1 cellular context compared by ENCODE assay signal in the genomic region with DNA sequence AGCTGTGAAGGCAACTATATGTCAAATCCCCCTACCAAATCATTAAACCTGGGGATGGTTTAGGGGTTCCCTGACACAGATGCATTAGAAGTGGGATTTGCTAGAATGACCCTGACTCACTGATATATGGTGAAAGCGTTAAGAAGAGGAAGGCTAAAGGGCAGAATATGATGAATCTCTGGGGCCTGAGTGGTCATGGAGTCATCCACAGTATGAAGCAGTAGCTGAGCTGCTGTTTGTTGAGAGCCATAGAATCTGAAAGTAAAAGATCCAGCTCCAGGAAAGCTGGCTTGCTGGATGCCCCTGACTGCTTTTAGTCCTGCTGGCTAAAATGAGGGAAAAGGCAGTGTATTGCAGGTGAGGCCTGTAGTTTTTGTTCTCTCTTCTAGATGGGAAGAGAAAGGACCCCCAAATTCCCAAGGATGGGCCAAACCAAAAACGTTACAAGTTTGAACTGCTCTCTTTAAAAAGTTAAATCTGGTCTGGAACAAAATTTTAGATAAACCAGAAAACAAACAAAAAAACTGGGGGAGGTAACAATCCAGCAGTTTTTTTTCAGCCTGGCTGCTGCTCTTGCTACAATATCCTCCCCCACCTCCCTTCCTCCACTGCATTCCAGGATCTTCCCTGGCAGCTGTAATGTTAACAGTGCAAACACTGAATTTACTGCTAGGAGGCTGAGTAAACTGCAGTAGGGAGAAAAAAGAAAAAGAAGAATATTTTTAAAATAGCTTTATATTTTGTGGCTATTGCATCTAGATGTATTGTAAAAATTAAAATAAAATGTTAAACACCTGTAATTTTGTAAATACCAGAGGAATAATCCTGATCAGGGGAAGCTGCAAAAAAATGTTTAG.
TF ChIP-seq lines count a peak whose summit lies in the region.

No MANE protein-coding gene starts in this region.

TF ChIP-seq in HepG2, 621 proteins besides CTCF, POLR2A, EP300 and RAD21 (continued from another document):
- TF ChIP-seq, protein P1, sequence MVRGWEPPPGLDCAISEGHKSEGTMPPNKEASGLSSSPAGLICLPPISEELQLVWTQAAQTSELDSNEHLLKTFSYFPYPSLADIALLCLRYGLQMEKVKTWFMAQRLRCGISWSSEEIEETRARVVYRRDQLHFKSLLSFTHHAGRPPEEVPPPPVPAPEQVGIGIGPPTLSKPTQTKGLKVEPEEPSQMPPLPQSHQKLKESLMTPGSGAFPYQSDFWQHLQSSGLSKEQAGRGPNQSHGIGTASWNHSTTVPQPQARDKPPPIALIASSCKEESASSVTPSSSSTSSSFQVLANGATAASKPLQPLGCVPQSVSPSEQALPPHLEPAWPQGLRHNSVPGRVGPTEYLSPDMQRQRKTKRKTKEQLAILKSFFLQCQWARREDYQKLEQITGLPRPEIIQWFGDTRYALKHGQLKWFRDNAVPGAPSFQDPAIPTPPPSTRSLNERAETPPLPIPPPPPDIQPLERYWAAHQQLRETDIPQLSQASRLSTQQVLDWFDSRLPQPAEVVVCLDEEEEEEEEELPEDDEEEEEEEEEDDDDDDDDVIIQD (CRISPR knock-in tag; IDR thresholded peaks at IDR 0.05; ENCODE audit: low read depth) = peak; percentile 14; the same call in 1 of the 2 replicates
- peak; percentile 93 for TF ChIP-seq PRPF4 (IDR thresholded peaks at IDR 0.05; ENCODE audit: low read depth, low read length, poor library complexity, severe bottlenecking)
- TF ChIP-seq TBX2 (CRISPR knock-in tag; IDR thresholded peaks at IDR 0.05; ENCODE audit: borderline replicate concordance) = 0 out of 2 replicates have a peak, but pooled peaks have one; percentile 18
